ENCODE assay signal across 8 cellular contexts in genomic region chr3:120348981-120349818, GRCh38. TPM values are rescaled to one million over a fixed set of nuclear protein-coding genes. Genes with fewer than 3 reads are reported as not detected.
DNase-seq lines count a peak whose midpoint lies in the region; TF ChIP-seq lines count a peak whose summit lies in the region.

Gene LRRC58 (minus strand): TSS chr3:120349354. CDS start chr3:120349243, 111 bp downstream.

- WGBS in stomach, 5 donors, result 0 to 1% (median 1%) methylated on average over 27 to 94 of the region's 94 CpGs

- no peaks in the 10 kb centered on the region for H3K9me3 ChIP-seq in HAP-1
- no peaks in the 10 kb centered on the region for H3K9me3 ChIP-seq in neural cell (ENCODE audit: low read length)
- no peaks in the 10 kb centered on the region for H3K9me3 ChIP-seq in stomach

- intact Hi-C loops in stomach (cut with DNase I; ENCODE audit: low total_unique reads), result no loop called here

- H3K27ac ChIP-seq in neural cell (ENCODE audit: low read length) (peak within 1 kb of the TSS; percentile 82), stomach (peak within 1 kb of the TSS; percentile 85 to 96 (median 92))

- TF ChIP-seq CTCF in neural cell (IDR thresholded peaks at IDR 0.05; ENCODE audit: poor library complexity, severe bottlenecking) (peak; percentile 85), stomach (IDR thresholded peaks at IDR 0.05) (peak in 2 of 7 experiments; percentile 3 to 31)

- no peaks in the 10 kb centered on the region for H4K20me1 ChIP-seq in neural cell (ENCODE audit: insufficient read depth)

- H3K79me2 ChIP-seq in neural cell (replicated peaks; ENCODE audit: insufficient read depth, low read length), result peaks cover 33% of the 10 kb centered on the region

- peak; percentile 67 for TF ChIP-seq RAD21 in neural cell (conservative IDR thresholded peaks at IDR 0.05)

- H3K27me3 ChIP-seq in HAP-1 (ENCODE audit: low read depth) (no peaks in the 10 kb centered on the region), neural cell (ENCODE audit: insufficient read depth, low read depth, low read length) (no peaks in the 10 kb centered on the region), stomach (no peaks in the 10 kb centered on the region)

- in situ Hi-C loops in HAP-1 (cut with MboI; ENCODE audit: low sequenced_read_pairs), result no loop called here

- peak within 1 kb of the TSS; percentile 62 for H3K4me3 ChIP-seq in HAP-1
- H3K4me3 ChIP-seq in neural cell (ENCODE audit: low read length), result peak within 1 kb of the TSS; percentile 97
- H3K4me3 ChIP-seq in stomach, result peak within 1 kb of the TSS; percentile 65 to 94 (median 75)

- H3F3A ChIP-seq in neural cell (ENCODE audit: insufficient read depth, low read length, poor library complexity, severe bottlenecking), result peaks cover 6% of the 10 kb centered on the region

- DNase-seq in GF-D8 (lab: John Stamatoyannopoulos, UW) (peak; percentile 67), HAP-1 (ENCODE audit: low spot score in 2 of 2) (peak; percentile 67 to 88), M059J (ENCODE audit: low read depth) (peak; percentile 97), SHP77 (lab: John Stamatoyannopoulos, UW) (peak; percentile 89 to 93), fibroblast of the conjunctiva (ENCODE audit: low read depth) (peak; percentile 85), stomach (peak; percentile 93)
- peak; percentile 86 for DNase-seq in activated effector memory CD4-positive, alpha-beta T cell treated with Interleukin-2 at 50 U/mL for 16 hours

- H2AFZ ChIP-seq in neural cell (ENCODE audit: low read depth, low read length), result peak within 1 kb of the TSS; percentile 91

- H3K4me2 ChIP-seq in neural cell (ENCODE audit: low read length), result peak within 1 kb of the TSS; percentile 98

- TF ChIP-seq EP300 in neural cell (conservative IDR thresholded peaks at IDR 0.05; ENCODE audit: poor library complexity, severe bottlenecking) (peak; percentile 73), stomach (IDR thresholded peaks at IDR 0.05) (no peak)

- TF ChIP-seq POLR2A in stomach (IDR thresholded peaks at IDR 0.05), result peak in 1 of 4 donors; percentile 64

- peak within 1 kb of the TSS; percentile 86 for H3K9ac ChIP-seq in neural cell (ENCODE audit: low read length)

- H3K36me3 ChIP-seq in HAP-1 (replicated peaks), result no peaks in the 10 kb centered on the region; the same call in 1 of the 2 replicates
- no peaks in the 10 kb centered on the region for H3K36me3 ChIP-seq in neural cell (ENCODE audit: insufficient read depth, low read length)
- peaks cover 0 to 5% (median 0%) of the 10 kb centered on the region in 4 donors for H3K36me3 ChIP-seq in stomach

- no peaks in the 10 kb centered on the region for H3K9me2 ChIP-seq in neural cell (ENCODE audit: insufficient read depth, low read length)

- H3K4me1 ChIP-seq in HAP-1, result peaks cover 13% of the 10 kb centered on the region
- H3K4me1 ChIP-seq in stomach, result peaks cover 7 to 55% (median 38%) of the 10 kb centered on the region in 4 donors

TF ChIP-seq in neural cell, 6 proteins besides CTCF, POLR2A, EP300 and RAD21:
- TF ChIP-seq TAF1 (IDR thresholded peaks at IDR 0.05; ENCODE audit: low read depth), result no peak
- TF ChIP-seq POLR2AphosphoS5 (IDR thresholded peaks at IDR 0.05), result peak; percentile 73
- no peak for TF ChIP-seq EZH2 (IDR thresholded peaks at IDR 0.05; ENCODE audit: borderline replicate concordance, insufficient read depth, low read length, poor library complexity, severe bottlenecking)
- TF ChIP-seq, protein P1, sequence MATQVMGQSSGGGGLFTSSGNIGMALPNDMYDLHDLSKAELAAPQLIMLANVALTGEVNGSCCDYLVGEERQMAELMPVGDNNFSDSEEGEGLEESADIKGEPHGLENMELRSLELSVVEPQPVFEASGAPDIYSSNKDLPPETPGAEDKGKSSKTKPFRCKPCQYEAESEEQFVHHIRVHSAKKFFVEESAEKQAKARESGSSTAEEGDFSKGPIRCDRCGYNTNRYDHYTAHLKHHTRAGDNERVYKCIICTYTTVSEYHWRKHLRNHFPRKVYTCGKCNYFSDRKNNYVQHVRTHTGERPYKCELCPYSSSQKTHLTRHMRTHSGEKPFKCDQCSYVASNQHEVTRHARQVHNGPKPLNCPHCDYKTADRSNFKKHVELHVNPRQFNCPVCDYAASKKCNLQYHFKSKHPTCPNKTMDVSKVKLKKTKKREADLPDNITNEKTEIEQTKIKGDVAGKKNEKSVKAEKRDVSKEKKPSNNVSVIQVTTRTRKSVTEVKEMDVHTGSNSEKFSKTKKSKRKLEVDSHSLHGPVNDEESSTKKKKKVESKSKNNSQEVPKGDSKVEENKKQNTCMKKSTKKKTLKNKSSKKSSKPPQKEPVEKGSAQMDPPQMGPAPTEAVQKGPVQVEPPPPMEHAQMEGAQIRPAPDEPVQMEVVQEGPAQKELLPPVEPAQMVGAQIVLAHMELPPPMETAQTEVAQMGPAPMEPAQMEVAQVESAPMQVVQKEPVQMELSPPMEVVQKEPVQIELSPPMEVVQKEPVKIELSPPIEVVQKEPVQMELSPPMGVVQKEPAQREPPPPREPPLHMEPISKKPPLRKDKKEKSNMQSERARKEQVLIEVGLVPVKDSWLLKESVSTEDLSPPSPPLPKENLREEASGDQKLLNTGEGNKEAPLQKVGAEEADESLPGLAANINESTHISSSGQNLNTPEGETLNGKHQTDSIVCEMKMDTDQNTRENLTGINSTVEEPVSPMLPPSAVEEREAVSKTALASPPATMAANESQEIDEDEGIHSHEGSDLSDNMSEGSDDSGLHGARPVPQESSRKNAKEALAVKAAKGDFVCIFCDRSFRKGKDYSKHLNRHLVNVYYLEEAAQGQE (IDR thresholded peaks at IDR 0.05; ENCODE audit: borderline replicate concordance), result peak; percentile 57
- peak; percentile 93 for TF ChIP-seq MXI1 (conservative IDR thresholded peaks at IDR 0.05; ENCODE audit: poor library complexity, severe bottlenecking)
- peak; percentile 82 for TF ChIP-seq SMC3 (conservative IDR thresholded peaks at IDR 0.05; ENCODE audit: poor library complexity)

RNA-seq across cellular contexts. Expression of gene LRRC58, which starts in this region (rescaled TPM):
- 31.4 and 40.0 TPM in 2 replicates for total RNA-seq in M059J (2014; rRNA removed; shearing (Covaris generic))
- polyA plus RNA-seq in neural cell, result 7.8 and 8.1 TPM in 2 replicates
- polyA minus RNA-seq in neural cell, result 23.9 and 25.4 TPM in 2 replicates
- 10 to 100 TPM; 12.8 to 40.4 (median 17.4) TPM for total RNA-seq in stomach
- polyA plus RNA-seq in stomach, result 1 to 10 TPM; 4.6 to 5.3 (median 5.3) TPM

Comparison
In these comparisons a context has a peak if more than half of its experiments do, and no peak if none do; other contexts are left out.
1. Peak in every context shown above with its lines: DNase-seq, H3K4me3 ChIP-seq and H3K27ac ChIP-seq.